17 cellular contexts compared by ENCODE assay signal in genomic region chr15:34644061-34644460, GRCh38.
DNase-seq lines count a peak whose midpoint lies in the region; ATAC-seq and TF ChIP-seq lines count a peak whose summit lies in the region.
"Had no signal": no experiment of that assay in that cellular context is flagged by ENCODE, and none has a peak within 500 bp of the region (broad histone marks: within the 10 kb centered on the region; RNA-seq: fewer than 3 reads in every experiment).

No MANE protein-coding gene starts in this region.

- H3K23ac ChIP-seq in mesenchymal stem cell (ENCODE audit: low read length in 2 of 2) = no peak overlapping the region

- POLR2A ChIA-PET in BJ (lab: Charles Lee) = no interaction called here

- CTCF ChIA-PET in BJ (lab: Yijun Ruan, JAX) = no interaction called here

- H3K9me3 ChIP-seq in mesenchymal stem cell (ENCODE audit: control insufficient read depth, low read length) = peaks cover 10% of the 10 kb centered on the region
- H3K9me3 ChIP-seq: mucosa of descending colon, psoas muscle had no signal

- DNase-seq in BJ (ENCODE audit: low read depth) (peak; percentile 44), NB4 (ENCODE audit: low read depth) (peak; percentile 12), choroid plexus epithelial cell (ENCODE audit: low read depth) (peak; percentile 99), mesenchymal stem cell (peak; percentile 69), NCI-H69 (lab: John Stamatoyannopoulos, UW) (no peak), HPDE6-E6E7 (ENCODE audit: extremely low spot score) (no peak)
- DNase-seq: activated CD4-positive, alpha-beta T cell treated with anti-CD3 and anti-CD28 coated beads, Interleukin-2, amount 50 U/mL, for 1 hour; central memory CD4-positive, alpha-beta T cell; GF-D8; mucosa of descending colon; NCI-H2029 treated with DMSO at 0.1 percent for 48 hours; psoas muscle; stimulated activated CD4-positive, alpha-beta T cell treated with anti-CD3 and anti-CD28 coated beads, Interleukin-4, amount 100 ng/mL, for 1 hour; stimulated activated naive CD8-positive, alpha-beta T cell treated with anti-CD3 and anti-CD28 coated beads, Interleukin-15, Interleukin-2, amounts not matched to agents 100 U/mL and 50 U/mL, for 24 hours had no signal

- no peak overlapping the region for H2AFZ ChIP-seq in mesenchymal stem cell (ENCODE audit: low read depth, low read length)

- no peak overlapping the region for H3K18ac ChIP-seq in mesenchymal stem cell (ENCODE audit: low read depth in 1 of 2, low read length in 2 of 2)

- H3K79me1 ChIP-seq in mesenchymal stem cell (replicated peaks; ENCODE audit: low read length, poor library complexity, severe bottlenecking) = no peaks in the 10 kb centered on the region

- no peak overlapping the region for H3K27ac ChIP-seq in mesenchymal stem cell (ENCODE audit: low read length, poor library complexity, severe bottlenecking)
- H3K27ac ChIP-seq: epithelial cell of prostate, psoas muscle had no signal

- H3K9ac ChIP-seq in mesenchymal stem cell (ENCODE audit: low read length) = peak overlapping the region; percentile 51

- H3K4ac ChIP-seq in mesenchymal stem cell (ENCODE audit: low read depth in 1 of 2, low read length in 2 of 2) = no peak overlapping the region

- H4K8ac ChIP-seq in mesenchymal stem cell (ENCODE audit: low read length) = no peak overlapping the region

- H3K4me2 ChIP-seq in mesenchymal stem cell (ENCODE audit: low read length, poor library complexity, severe bottlenecking) = no peak overlapping the region

- no peak overlapping the region for H3K4me3 ChIP-seq in BJ (ENCODE audit: low read depth, low read length)
- H3K4me3 ChIP-seq in NB4 (ENCODE audit: low read depth, low read length) = no peak overlapping the region
- H3K4me3 ChIP-seq in choroid plexus epithelial cell (ENCODE audit: low read depth, low read length) = no peak overlapping the region
- no peak overlapping the region for H3K4me3 ChIP-seq in mesenchymal stem cell (ENCODE audit: insufficient read depth in 1 of 2, low read depth in 1 of 2, low read length in 2 of 2)
- H3K4me3 ChIP-seq: mucosa of descending colon, psoas muscle had no signal

- H3K27me3 ChIP-seq in BJ (ENCODE audit: control insufficient read depth, insufficient read depth, low read length) (no peaks in the 10 kb centered on the region), mesenchymal stem cell (ENCODE audit: control insufficient read depth in 1 of 2, insufficient read depth in 1 of 2, low read length in 2 of 2) (no peaks in the 10 kb centered on the region)

- TF ChIP-seq CTCF in BJ (IDR thresholded peaks at IDR 0.05; ENCODE audit: insufficient read depth, low read depth, low read length) (no peak), NB4 (IDR thresholded peaks at IDR 0.05; ENCODE audit: low read depth, low read length) (no peak), choroid plexus epithelial cell (conservative IDR thresholded peaks at IDR 0.05; ENCODE audit: low read depth, low read length) (no peak)

- no peak overlapping the region for H2BK120ac ChIP-seq in mesenchymal stem cell (ENCODE audit: low read depth, low read length)

- ATAC-seq in HG03442 (IDR thresholded peaks at IDR 0.05; ENCODE audit: unreplicated experiment) (no peak), GM21825 (IDR thresholded peaks at IDR 0.05; ENCODE audit: unreplicated experiment) (no peak)
- ATAC-seq: mucosa of descending colon; psoas muscle; stimulated activated naive CD8-positive, alpha-beta T cell treated with anti-CD3 and anti-CD28 coated beads, Interleukin-15, Interleukin-2, amounts not matched to agents 100 U/mL and 50 U/mL, for 24 hours had no signal

- H2BK15ac ChIP-seq in mesenchymal stem cell (ENCODE audit: low read depth, poor library complexity, severe bottlenecking) = no peak overlapping the region

- no peaks in the 10 kb centered on the region for H3K4me1 ChIP-seq in mesenchymal stem cell (ENCODE audit: control insufficient read depth, insufficient read depth, low read depth, low read length)
- H3K4me1 ChIP-seq: psoas muscle had no signal

- no peak overlapping the region for H2BK5ac ChIP-seq in mesenchymal stem cell (ENCODE audit: low read depth, low read length, poor library complexity, severe bottlenecking)

- H3K36me3 ChIP-seq in BJ (ENCODE audit: control insufficient read depth, insufficient read depth, low read length) (no peaks in the 10 kb centered on the region), mesenchymal stem cell (ENCODE audit: control insufficient read depth in 1 of 2, insufficient read depth in 2 of 2, low read depth in 1 of 2, low read length in 2 of 2) (no peaks in the 10 kb centered on the region)

- no peak overlapping the region for H2BK12ac ChIP-seq in mesenchymal stem cell (ENCODE audit: low read length in 2 of 2)

- TF ChIP-seq POLR2A in NB4 (IDR thresholded peaks at IDR 0.05; ENCODE audit: extremely low read depth, insufficient read length) = no peak

- H4K91ac ChIP-seq in mesenchymal stem cell (ENCODE audit: low read length) = no peak overlapping the region

- 58% methylated on average over 1 of the region's 1 CpG for WGBS in mesenchymal stem cell

- no peak overlapping the region for H3K14ac ChIP-seq in mesenchymal stem cell (ENCODE audit: low read length in 2 of 2)

- H2AK5ac ChIP-seq in mesenchymal stem cell (ENCODE audit: low read length, severe bottlenecking) = no peak overlapping the region

Comparison
In these comparisons a context has a peak if more than half of its experiments do, and no peak if none do; other contexts are left out.
1. DNase-seq: peak in BJ (single experiment), NB4 (single experiment), choroid plexus epithelial cell (single experiment) and mesenchymal stem cell (single experiment); none in NCI-H69 (single experiment) and HPDE6-E6E7 (single experiment).